ENCODE assay signal across 1 cellular context in genomic region chr10:49497358-49497757, GRCh38.
TF ChIP-seq lines count a peak whose summit lies in the region.

No MANE protein-coding gene starts in this region.

TF ChIP-seq in K562, 482 proteins besides CTCF, POLR2A, EP300 and RAD21 (continued from another document):
- TF ChIP-seq ARID3B (CRISPR knock-in tag; IDR thresholded peaks at IDR 0.05; ENCODE audit: borderline replicate concordance) (no peak), ZBTB49 (CRISPR knock-in tag; IDR thresholded peaks at IDR 0.05; ENCODE audit: borderline replicate concordance) (no peak), JUND (IDR thresholded peaks at IDR 0.05; ENCODE audit: borderline replicate concordance, low read depth, low read length) (peak; percentile 26; the same call in 1 of the 2 replicates), JUND (tag; IDR thresholded peaks at IDR 0.05; ENCODE audit: borderline replicate concordance, low read depth, low read length) (no peak), TARDBP (IDR thresholded peaks at IDR 0.05) (no peak), FOSL1 (tag; conservative IDR thresholded peaks at IDR 0.05) (peak; percentile 62), ETS2 (tag; IDR thresholded peaks at IDR 0.05; ENCODE audit: borderline replicate concordance, poor library complexity, severe bottlenecking) (no peak), ZNF217 (CRISPR knock-in tag; IDR thresholded peaks at IDR 0.05) (no peak), TBP (optimal IDR thresholded peaks at IDR 0.05; ENCODE audit: low read depth, low read length) (no peak), HNRNPLL (IDR thresholded peaks at IDR 0.05; ENCODE audit: low read depth, low read length, poor library complexity, severe bottlenecking) (no peak), TAF15 (IDR thresholded peaks at IDR 0.05; ENCODE audit: low read depth, low read length) (no peak), MLX (CRISPR knock-in tag; conservative IDR thresholded peaks at IDR 0.05) (no peak)
